Comparison of ENCODE assay signal across 9 cellular contexts in genomic region chrX:49271341-49271740, GRCh38. TPM values are rescaled to one million over a fixed set of nuclear protein-coding genes. Genes with fewer than 3 reads are reported as not detected.
A peak's percentile ranks its signal among the peaks of the same experiment; 100 is the strongest.
DNase-seq lines count a peak whose midpoint lies in the region; TF ChIP-seq lines count a peak whose summit lies in the region.
"Had no signal": no experiment of that assay in that cellular context is flagged by ENCODE, and none has a peak within 500 bp of the region (broad histone marks: within the 10 kb centered on the region; RNA-seq: fewer than 3 reads in every experiment).

No MANE protein-coding gene starts in this region.

- H3K27ac ChIP-seq in breast epithelium = peak overlapping the region; percentile 92 to 97

- TF ChIP-seq CTCF in breast epithelium (IDR thresholded peaks at IDR 0.05) = no peak

- peaks cover 18% of the 10 kb centered on the region for H3K27me3 Mint-ChIP-seq in activated T-cell treated with anti-CD3 and anti-CD28 coated beads, Interleukin-2, amount 50 U/mL, for 24 hours

- no peak for DNase-seq in activated T-cell treated with anti-CD3 and anti-CD28 coated beads, Interleukin-2, amount 50 U/mL, for 24 hours
- DNase-seq in activated T-cell treated with anti-CD3 and anti-CD28 coated beads, Interleukin-2, amount 50 U/mL, for 48 hours = no peak
- no peak for DNase-seq in breast epithelium (ENCODE audit: low spot score in 2 of 2)
- DNase-seq in stimulated activated CD8-positive, alpha-beta memory T cell treated with anti-CD3 and anti-CD28 coated beads, Interleukin-4, amount 100 ng/mL, for 48 hours = peak; percentile 43
- DNase-seq in GM19240 (ENCODE audit: insufficient read length, low spot score) = no peak
- DNase-seq in NCI-H1694 treated with DMSO at 0.1 percent for 48 hours (lab: John Stamatoyannopoulos, UW) = no peak
- DNase-seq: NCI-H226 had no signal

- H3K27me3 ChIP-seq in breast epithelium = peaks cover 0 to 34% of the 10 kb centered on the region in 2 donors

- peaks cover 63% of the 10 kb centered on the region for H3K4me1 Mint-ChIP-seq in activated T-cell treated with anti-CD3 and anti-CD28 coated beads, Interleukin-2, amount 50 U/mL, for 24 hours (ENCODE audit: low read depth)

- peak overlapping the region in 1 of 3 donors; percentile 84 for H3K4me3 ChIP-seq in breast epithelium

- intact Hi-C loops in breast epithelium (cut with DNase I; ENCODE audit: low total_unique reads) = loop anchor here (2.0 kb wide), 1 partner anchor 81 kb away; no protein-coding TSS in a partner anchor

- H3K27ac Mint-ChIP-seq in activated T-cell treated with anti-CD3 and anti-CD28 coated beads, Interleukin-2, amount 50 U/mL, for 24 hours = peak overlapping the region; percentile 73

- H3K36me3 ChIP-seq in breast epithelium = no peaks in the 10 kb centered on the region

- H3K36me3 Mint-ChIP-seq in activated T-cell treated with anti-CD3 and anti-CD28 coated beads, Interleukin-2, amount 50 U/mL, for 24 hours (ENCODE audit: low read depth) = peaks cover 31% of the 10 kb centered on the region

- H3K9me3 Mint-ChIP-seq in activated T-cell treated with anti-CD3 and anti-CD28 coated beads, Interleukin-2, amount 50 U/mL, for 24 hours = no peaks in the 10 kb centered on the region

- peak overlapping the region; percentile 68 for H3K4me3 Mint-ChIP-seq in activated T-cell treated with anti-CD3 and anti-CD28 coated beads, Interleukin-2, amount 50 U/mL, for 24 hours

- no peaks in the 10 kb centered on the region for H3K9me3 ChIP-seq in breast epithelium

- no peaks in the 10 kb centered on the region for H3K4me1 ChIP-seq in breast epithelium

- TF ChIP-seq POLR2A in breast epithelium (IDR thresholded peaks at IDR 0.05) = no peak

RNA-seq across cellular contexts. Expression of gene PPP1R3F, which starts 1.7 kb away (rescaled TPM):
- 1 to 10 TPM; 5.9 to 7.9 (median 7.2) TPM for total RNA-seq in breast epithelium

RNA-seq across cellular contexts. Expression of gene FOXP3, which starts 6.8 kb away (rescaled TPM):
- under 1 TPM in 1 of 3 donors, not detected in 2; 0.16 TPM for total RNA-seq in breast epithelium
- total RNA-seq: epithelial cell of proximal tubule had no signal

RNA-seq across cellular contexts. Expression of gene GAGE10, which starts 32.1 kb away (rescaled TPM):
- not detected for total RNA-seq in breast epithelium
- total RNA-seq: epithelial cell of proximal tubule, temporal lobe had no signal

RNA-seq across cellular contexts. Expression of gene CCDC22, which starts 36.1 kb away (rescaled TPM):
- total RNA-seq in breast epithelium = 10 to 100 TPM; 12.8 to 14.5 (median 13.1) TPM

RNA-seq across cellular contexts. Expression of gene CACNA1F, which starts 38.2 kb away (rescaled TPM):
- total RNA-seq in breast epithelium = 1 to 10 TPM in 1 of 3 donors, under 1 TPM in 2; 0.48 to 1.8 (median 0.66) TPM
- total RNA-seq: temporal lobe had no signal
